26 cellular contexts compared by ENCODE assay signal in the genomic region with DNA sequence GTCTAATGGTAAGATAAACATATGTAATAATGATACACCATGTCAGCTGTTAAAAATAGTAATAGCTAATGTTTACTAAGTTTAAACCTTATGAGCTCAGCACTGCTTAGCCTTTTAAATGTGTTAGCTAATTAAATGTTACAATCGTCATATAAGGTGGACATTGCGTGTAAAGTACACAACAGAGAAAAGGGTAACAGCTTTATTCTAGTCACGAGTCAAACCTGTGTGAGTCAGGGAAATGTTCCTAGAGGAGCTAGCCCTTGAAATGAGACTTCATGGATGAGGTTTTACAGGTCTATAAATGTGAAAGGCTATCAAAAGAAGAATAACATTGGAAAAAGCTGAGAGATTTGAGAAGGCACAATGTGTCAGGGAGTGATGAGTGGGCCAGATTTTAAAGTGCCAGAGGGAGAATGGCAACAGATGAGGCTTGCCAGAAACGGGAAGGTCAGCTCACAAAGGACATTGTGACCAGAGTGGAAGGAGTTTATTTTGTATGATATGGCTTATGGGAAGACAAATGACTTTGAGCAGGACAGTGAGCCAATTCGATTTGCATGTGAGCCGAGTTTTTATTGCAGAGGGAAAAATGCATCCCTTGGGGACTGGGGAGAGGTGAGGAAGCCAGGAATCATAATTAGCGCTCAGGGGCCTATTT.
DNase-seq lines count a peak whose midpoint lies in the region; ATAC-seq and TF ChIP-seq lines count a peak whose summit lies in the region.
"Had no signal": no experiment of that assay in that cellular context is flagged by ENCODE, and none has a peak within 500 bp of the region (broad histone marks: within the 10 kb centered on the region; RNA-seq: fewer than 3 reads in every experiment).

No MANE protein-coding gene starts in this region.

- H3K27ac Mint-ChIP-seq in activated CD8-positive, alpha-beta T cell treated with anti-CD3 and anti-CD28 coated beads for 36 hours = no peak overlapping the region
- H3K27ac Mint-ChIP-seq: CD14-positive monocyte; CD8-positive, alpha-beta memory T cell; HFFc6 had no signal

- H3K9me3 ChIP-seq in hepatocyte (ENCODE audit: low read depth) (no peaks in the 10 kb centered on the region), stomach (no peaks in the 10 kb centered on the region)
- H3K9me3 ChIP-seq: BE2C, Peyer's patch had no signal

- DNase-seq in NCI-H748 (lab: John Stamatoyannopoulos, UW; ENCODE audit: unreplicated experiment) = peak; percentile 2
- no peak for DNase-seq in NCI-H748 treated with DMSO at 0.1 percent for 48 hours (lab: John Stamatoyannopoulos, UW)
- peak; percentile 86 for DNase-seq in NCI-H526 treated with DMSO at 0.1 percent for 48 hours (lab: John Stamatoyannopoulos, UW)
- peak; percentile 39 for DNase-seq in hepatocyte (ENCODE audit: low spot score)
- DNase-seq in stomach = no peak
- DNase-seq in activated CD8-positive, alpha-beta T cell treated with anti-CD3 and anti-CD28 coated beads for 36 hours = no peak
- DNase-seq in activated CD8-positive, alpha-beta memory T cell treated with anti-CD3 and anti-CD28 coated beads, Interleukin-2, amount 50 U/mL, for 4 hours = no peak
- no peak for DNase-seq in NCI-H2029 treated with DMSO at 0.1 percent for 48 hours (lab: John Stamatoyannopoulos, UW)
- DNase-seq: 8988T; ACHN; BE2C; CD8-positive, alpha-beta memory T cell; DMS 273 treated with DMSO at 0.1 percent for 48 hours; DND-41; H7; HFFc6; Kasumi-1; NCI-H1105 treated with DMSO at 0.1 percent for 48 hours; NCI-H146; NCI-H1930; OCI-M1; Peyer's patch; SHP77 treated with DMSO at 0.1 percent for 48 hours; SW 1271 had no signal

- TF ChIP-seq CTCF in hepatocyte (IDR thresholded peaks at IDR 0.05; ENCODE audit: poor library complexity) = no peak
- no peak for TF ChIP-seq CTCF in stomach (IDR thresholded peaks at IDR 0.05)
- no peak for TF ChIP-seq CTCF in activated CD8-positive, alpha-beta T cell treated with anti-CD3 and anti-CD28 coated beads for 36 hours (IDR thresholded peaks at IDR 0.05)

- peaks cover 8% of the 10 kb centered on the region for H3K4me1 ChIP-seq in hepatocyte (ENCODE audit: insufficient read depth)
- H3K4me1 ChIP-seq in stomach = peaks cover 0 to 15% (median 6%) of the 10 kb centered on the region in 4 donors
- H3K4me1 ChIP-seq: BE2C, Peyer's patch had no signal

- H4K20me1 ChIP-seq in hepatocyte (ENCODE audit: insufficient read depth, poor library complexity, severe bottlenecking) = no peaks in the 10 kb centered on the region

- no peak for ATAC-seq in activated CD8-positive, alpha-beta T cell treated with anti-CD3 and anti-CD28 coated beads for 36 hours
- ATAC-seq: K562 had no signal

- no peaks in the 10 kb centered on the region for H3K36me3 Mint-ChIP-seq in activated CD8-positive, alpha-beta T cell treated with anti-CD3 and anti-CD28 coated beads for 36 hours (ENCODE audit: low read depth)
- H3K36me3 Mint-ChIP-seq: CD14-positive monocyte; CD8-positive, alpha-beta memory T cell had no signal

- TF ChIP-seq POLR2A in stomach (IDR thresholded peaks at IDR 0.05) = no peak

- H3K27ac ChIP-seq in hepatocyte (peak overlapping the region; percentile 79), stomach (peak overlapping the region in 3 of 5 donors; percentile 46 to 70 (median 67))
- H3K27ac ChIP-seq: Peyer's patch had no signal

- H3K4me1 Mint-ChIP-seq in activated CD8-positive, alpha-beta T cell treated with anti-CD3 and anti-CD28 coated beads for 36 hours (ENCODE audit: low read depth) = no peaks in the 10 kb centered on the region
- H3K4me1 Mint-ChIP-seq: CD14-positive monocyte; CD8-positive, alpha-beta memory T cell had no signal

- no peak overlapping the region for H3K4me3 Mint-ChIP-seq in activated CD8-positive, alpha-beta T cell treated with anti-CD3 and anti-CD28 coated beads for 36 hours
- H3K4me3 Mint-ChIP-seq: CD14-positive monocyte; CD8-positive, alpha-beta memory T cell; HFFc6 had no signal

- WGBS in hepatocyte (ENCODE audit: low lambda C conversion rate, missing lambda C conversion rate) = 51% methylated on average over 7 of the region's 7 CpGs
- WGBS in stomach, 5 donors = 44 to 60% (median 50%) methylated on average over 7 of the region's 7 CpGs

- intact Hi-C loops in stomach (cut with DNase I; ENCODE audit: low total_unique reads) = no loop called here
- intact Hi-C loops in activated CD8-positive, alpha-beta T cell treated with anti-CD3 and anti-CD28 coated beads for 36 hours (cut with micrococcal nuclease) = no loop called here

- H3K79me2 ChIP-seq in hepatocyte = no peaks in the 10 kb centered on the region

- no peaks in the 10 kb centered on the region for H3K36me3 ChIP-seq in hepatocyte (replicated peaks; ENCODE audit: insufficient read depth, low read depth)
- no peaks in the 10 kb centered on the region for H3K36me3 ChIP-seq in stomach
- H3K36me3 ChIP-seq: BE2C, Peyer's patch had no signal

- peak overlapping the region; percentile 5 for H3K4me2 ChIP-seq in hepatocyte

- no peaks in the 10 kb centered on the region for H3K27me3 ChIP-seq in hepatocyte
- H3K27me3 ChIP-seq in stomach = no peaks in the 10 kb centered on the region
- H3K27me3 ChIP-seq: BE2C, Peyer's patch had no signal

- H3K9me3 Mint-ChIP-seq in activated CD8-positive, alpha-beta T cell treated with anti-CD3 and anti-CD28 coated beads for 36 hours = no peaks in the 10 kb centered on the region
- H3K9me3 Mint-ChIP-seq: HFFc6 had no signal

- H3K27me3 Mint-ChIP-seq in activated CD8-positive, alpha-beta T cell treated with anti-CD3 and anti-CD28 coated beads for 36 hours = no peaks in the 10 kb centered on the region
- H3K27me3 Mint-ChIP-seq: CD8-positive, alpha-beta memory T cell had no signal

- no peak for TF ChIP-seq EP300 in stomach (IDR thresholded peaks at IDR 0.05)

- POLR2A ChIA-PET in activated CD8-positive, alpha-beta T cell treated with anti-CD3 and anti-CD28 coated beads for 36 hours (lab: Charles Lee) = no interaction called here

- H2AFZ ChIP-seq in hepatocyte = no peak overlapping the region

- H3K9me2 ChIP-seq in hepatocyte (replicated peaks; ENCODE audit: insufficient read depth) = no peaks in the 10 kb centered on the region

- H3K4me3 ChIP-seq in hepatocyte = no peak overlapping the region
- H3K4me3 ChIP-seq in stomach = no peak overlapping the region
- H3K4me3 ChIP-seq: K562, Peyer's patch had no signal

- CTCF ChIA-PET in activated CD8-positive, alpha-beta T cell treated with anti-CD3 and anti-CD28 coated beads for 36 hours (lab: Charles Lee) = no interaction called here

Comparison
In these comparisons a context has a peak if more than half of its experiments do, and no peak if none do; other contexts are left out.
1. DNase-seq: peak in NCI-H748 (single experiment), NCI-H526 treated with DMSO at 0.1 percent for 48 hours (single experiment) and hepatocyte (single experiment); none in NCI-H748 treated with DMSO at 0.1 percent for 48 hours (single experiment), stomach (single experiment), activated CD8-positive, alpha-beta T cell treated with anti-CD3 and anti-CD28 coated beads for 36 hours (single experiment), activated CD8-positive, alpha-beta memory T cell treated with anti-CD3 and anti-CD28 coated beads, Interleukin-2, amount 50 U/mL, for 4 hours (single experiment) and NCI-H2029 treated with DMSO at 0.1 percent for 48 hours (single experiment).